ENCODE assay signal across 8 cellular contexts in the genomic region with DNA sequence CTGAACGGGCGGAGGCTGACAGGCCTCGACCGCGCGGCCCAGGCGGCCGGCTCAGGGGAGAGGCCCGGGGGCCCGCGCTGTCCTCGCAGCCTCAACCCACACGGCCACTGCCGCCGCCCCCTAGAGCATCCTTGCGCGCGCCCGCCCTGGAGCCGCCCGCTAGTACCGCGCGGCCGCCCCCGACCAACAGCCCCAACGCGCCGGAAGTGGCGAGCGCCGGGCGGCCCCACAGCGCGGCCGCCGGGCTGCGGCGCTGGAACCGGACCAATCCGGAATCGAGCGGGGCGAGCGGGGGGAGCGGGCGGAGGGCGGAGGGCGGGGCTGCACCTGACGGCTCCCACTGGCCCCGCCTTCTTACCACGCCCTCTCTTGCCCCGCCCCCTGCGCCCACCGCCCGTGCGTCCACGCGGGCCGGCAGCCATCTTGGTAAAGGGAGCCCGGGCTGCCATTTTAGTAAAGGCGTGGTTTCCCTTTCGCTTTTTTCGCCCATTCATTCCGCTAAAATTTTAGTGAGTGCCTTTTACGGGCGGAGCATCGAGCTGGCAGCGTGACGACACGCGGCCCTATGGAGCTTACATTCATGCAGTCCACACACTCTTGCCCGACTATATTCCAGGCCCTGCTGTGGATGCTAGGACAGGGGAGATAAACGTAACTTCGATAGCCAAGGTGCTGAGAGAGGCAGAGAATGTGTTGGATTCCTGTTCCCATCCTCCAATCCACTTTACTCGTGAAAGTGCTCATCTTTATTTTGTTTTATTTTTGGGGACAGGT.
A peak's percentile ranks its signal among the peaks of the same experiment; 100 is the strongest.
DNase-seq lines count a peak whose midpoint lies in the region; ATAC-seq lines count a peak whose summit lies in the region.

A gene with protein sequence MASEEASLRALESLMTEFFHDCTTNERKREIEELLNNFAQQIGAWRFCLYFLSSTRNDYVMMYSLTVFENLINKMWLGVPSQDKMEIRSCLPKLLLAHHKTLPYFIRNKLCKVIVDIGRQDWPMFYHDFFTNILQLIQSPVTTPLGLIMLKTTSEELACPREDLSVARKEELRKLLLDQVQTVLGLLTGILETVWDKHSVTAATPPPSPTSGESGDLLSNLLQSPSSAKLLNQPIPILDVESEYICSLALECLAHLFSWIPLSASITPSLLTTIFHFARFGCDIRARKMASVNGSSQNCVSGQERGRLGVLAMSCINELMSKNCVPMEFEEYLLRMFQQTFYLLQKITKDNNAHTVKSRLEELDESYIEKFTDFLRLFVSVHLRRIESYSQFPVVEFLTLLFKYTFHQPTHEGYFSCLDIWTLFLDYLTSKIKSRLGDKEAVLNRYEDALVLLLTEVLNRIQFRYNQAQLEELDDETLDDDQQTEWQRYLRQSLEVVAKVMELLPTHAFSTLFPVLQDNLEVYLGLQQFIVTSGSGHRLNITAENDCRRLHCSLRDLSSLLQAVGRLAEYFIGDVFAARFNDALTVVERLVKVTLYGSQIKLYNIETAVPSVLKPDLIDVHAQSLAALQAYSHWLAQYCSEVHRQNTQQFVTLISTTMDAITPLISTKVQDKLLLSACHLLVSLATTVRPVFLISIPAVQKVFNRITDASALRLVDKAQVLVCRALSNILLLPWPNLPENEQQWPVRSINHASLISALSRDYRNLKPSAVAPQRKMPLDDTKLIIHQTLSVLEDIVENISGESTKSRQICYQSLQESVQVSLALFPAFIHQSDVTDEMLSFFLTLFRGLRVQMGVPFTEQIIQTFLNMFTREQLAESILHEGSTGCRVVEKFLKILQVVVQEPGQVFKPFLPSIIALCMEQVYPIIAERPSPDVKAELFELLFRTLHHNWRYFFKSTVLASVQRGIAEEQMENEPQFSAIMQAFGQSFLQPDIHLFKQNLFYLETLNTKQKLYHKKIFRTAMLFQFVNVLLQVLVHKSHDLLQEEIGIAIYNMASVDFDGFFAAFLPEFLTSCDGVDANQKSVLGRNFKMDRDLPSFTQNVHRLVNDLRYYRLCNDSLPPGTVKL (minus strand): TSS at position 208 of the 774 bp plus-strand sequence. CDS start 597 bp downstream, outside the sequence.

- DNase-seq in AG08396 (ENCODE audit: low spot score) = peak; percentile 98
- peak; percentile 91 to 95 for DNase-seq in NCI-H446 (lab: John Stamatoyannopoulos, UW)
- DNase-seq in activated CD4-positive, CD25-positive, alpha-beta regulatory T cell treated with anti-CD3 and anti-CD28 coated beads, Interleukin-2, amount 50 U/mL, for 16 hours (ENCODE audit: low read depth, low spot score) = peak; percentile 98
- peak; percentile 96 for DNase-seq in central memory CD4-positive, alpha-beta T cell
- peak; percentile 92 for DNase-seq in iris pigment epithelial cell (ENCODE audit: low read depth)
- DNase-seq in stimulated activated CD4-positive, alpha-beta T cell treated with anti-CD3 and anti-CD28 coated beads, Interleukin-12 subunit alpha, Interleukin-12 subunit beta, amount 100 ng/mL, for 24 hours (ENCODE audit: low read depth in 2 of 2) = peak; percentile 99

- ATAC-seq in GM19025 (IDR thresholded peaks at IDR 0.05; ENCODE audit: low read depth, unreplicated experiment) = peak; percentile 86
- peak; percentile 78 for ATAC-seq in HG03280 (IDR thresholded peaks at IDR 0.05; ENCODE audit: unreplicated experiment)

Comparison
In these comparisons a context has a peak if more than half of its experiments do, and no peak if none do; other contexts are left out.
1. Peak in every context shown above with its lines: DNase-seq and ATAC-seq.